21 cellular contexts compared by ENCODE assay signal in genomic region chr16:70597135-70597534, GRCh38.
"Had no signal": no experiment of that assay in that cellular context is flagged by ENCODE, and none has a peak within 500 bp of the region (broad histone marks: within the 10 kb centered on the region; RNA-seq: fewer than 3 reads in every experiment).

No MANE protein-coding gene starts in this region.

- FAIRE-seq: RCC 7860 had no signal

- H3K4me3 ChIP-seq: SJSA1, SK-N-MC had no signal

- H3K36me3 ChIP-seq: SJSA1 had no signal

- DNase-seq: Kasumi-1, KG1, MM.1S, NCI-H1092 treated with DMSO at 0.1 percent for 48 hours, NCI-H1436, NCI-H187, NCI-H2029, NCI-H2081 treated with DMSO at 0.1 percent for 48 hours, NCI-H2171, NCI-H226, NCI-H446, NCI-H510A, NCI-H524 treated with DMSO at 0.1 percent for 48 hours, NCI-H69, NCI-H774, RPMI8226, SIG-M5 had no signal

- H3K27me3 ChIP-seq: SJSA1 had no signal

- H3K27ac ChIP-seq: HL-60, SJSA1, SK-N-MC had no signal

- H3K4me1 ChIP-seq: SJSA1 had no signal

- H3K9me3 ChIP-seq: SJSA1 had no signal
